In the genomic region with DNA sequence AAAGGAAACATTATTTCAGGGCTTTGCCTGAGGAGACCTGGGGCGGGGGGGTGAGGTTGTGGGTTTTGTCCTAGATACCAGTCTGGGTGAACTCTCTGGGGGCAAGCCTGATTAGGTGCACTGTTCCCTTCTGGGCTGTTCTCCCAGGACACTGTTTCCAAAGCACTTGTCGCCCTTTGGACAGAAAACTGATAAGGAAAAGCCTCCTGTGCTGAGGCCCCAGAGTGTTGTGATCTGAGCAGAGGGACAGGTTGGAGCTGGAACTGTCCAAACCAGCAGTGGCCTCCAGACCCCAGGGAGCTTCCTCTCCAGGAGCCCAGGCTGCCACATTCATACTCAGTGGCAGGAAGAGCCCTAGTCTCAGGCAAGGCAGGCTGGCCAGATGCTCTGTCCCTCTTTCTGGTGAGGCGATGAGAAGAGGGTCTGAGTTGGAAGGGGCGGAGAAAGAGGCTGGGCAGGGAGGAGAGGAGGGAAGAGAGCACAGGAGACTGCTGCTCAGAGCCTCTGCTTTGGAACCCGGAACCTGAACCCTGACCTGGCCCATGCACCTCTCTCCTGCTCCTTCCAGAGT, we compare ENCODE assay signal across 8 cellular contexts. TPM values are rescaled to one million over a fixed set of nuclear protein-coding genes. Genes with fewer than 3 reads are reported as not detected.
DNase-seq lines count a peak whose midpoint lies in the region; TF ChIP-seq lines count a peak whose summit lies in the region.

No MANE protein-coding gene starts in this region.

- DNase-seq in EH (ENCODE audit: low read depth) (peak; percentile 57), cardiac muscle cell (ENCODE audit: low read depth in 1 of 2, low spot score in 1 of 2) (peak in 1 of 2 donors; percentile 53), neuronal stem cell (ENCODE audit: low spot score) (no peak), pons (ENCODE audit: low spot score) (no peak), COLO829 (ENCODE audit: low spot score) (no peak), HPDE6-E6E7 (ENCODE audit: extremely low spot score) (no peak), HAP-1 (ENCODE audit: low spot score in 2 of 2) (no peak)

- H4K91ac ChIP-seq in neuronal stem cell (ENCODE audit: low read depth, low read length, poor library complexity): no peak overlapping the region

- no peak overlapping the region for H2AK5ac ChIP-seq in neuronal stem cell (ENCODE audit: low read depth, low read length)

- no peak overlapping the region for H2BK5ac ChIP-seq in neuronal stem cell (ENCODE audit: low read length)

- H3K18ac ChIP-seq in neuronal stem cell (ENCODE audit: low read length): no peak overlapping the region

- H3K9ac ChIP-seq in OCI-LY3 (ENCODE audit: low read length): no peak overlapping the region; the same call in 1 of the 2 replicates
- peak overlapping the region; percentile 15 for H3K9ac ChIP-seq in neuronal stem cell (ENCODE audit: low read depth, low read length, poor library complexity)

- no peak overlapping the region for H3K4ac ChIP-seq in neuronal stem cell (ENCODE audit: low read length)

- no peak overlapping the region for H3K23ac ChIP-seq in neuronal stem cell (ENCODE audit: low read depth, low read length, poor library complexity)

- H4K8ac ChIP-seq in neuronal stem cell (ENCODE audit: low read depth, low read length): no peak overlapping the region

- H4K20me1 ChIP-seq in OCI-LY3 (ENCODE audit: insufficient read depth, low read length): no peaks in the 10 kb centered on the region

- no peaks in the 10 kb centered on the region for H3K79me1 ChIP-seq in neuronal stem cell (ENCODE audit: low read depth, low read length)

- no peak overlapping the region for H2BK120ac ChIP-seq in neuronal stem cell (ENCODE audit: low read depth, low read length)

- in situ Hi-C loops in HAP-1 (cut with MboI; ENCODE audit: low sequenced_read_pairs): no loop called here

- no peak overlapping the region for H3K14ac ChIP-seq in neuronal stem cell (ENCODE audit: low read length)

- H3K79me2 ChIP-seq in OCI-LY3 (ENCODE audit: low read length): no peaks in the 10 kb centered on the region

- H3K27me3 ChIP-seq in OCI-LY3 (ENCODE audit: low read depth, low read length) (peaks cover 18% of the 10 kb centered on the region), cardiac muscle cell (peaks cover 28% of the 10 kb centered on the region), neuronal stem cell (ENCODE audit: control insufficient read depth in 3 of 3, insufficient read depth in 3 of 3, low read depth in 1 of 3, low read length in 3 of 3) (peaks cover 0 to 21% (median 0%) of the 10 kb centered on the region in 3 experiments), HAP-1 (ENCODE audit: low read depth) (peaks cover 50% of the 10 kb centered on the region)

- TF ChIP-seq CTCF in OCI-LY3 (IDR thresholded peaks at IDR 0.05; ENCODE audit: low read depth, low read length) (no peak), cardiac muscle cell (IDR thresholded peaks at IDR 0.05; ENCODE audit: low read depth, low read length) (no peak)

- H3K4me3 ChIP-seq in OCI-LY3 (ENCODE audit: low read length): peak overlapping the region; percentile 73
- peak overlapping the region; percentile 67 for H3K4me3 ChIP-seq in cardiac muscle cell
- H3K4me3 ChIP-seq in neuronal stem cell (ENCODE audit: low read length in 2 of 2): peak overlapping the region in 1 of 2 donors; percentile 93
- no peak overlapping the region for H3K4me3 ChIP-seq in HAP-1

- H2BK15ac ChIP-seq in neuronal stem cell (ENCODE audit: low read length): no peak overlapping the region

- H3K9me3 ChIP-seq in OCI-LY3 (ENCODE audit: insufficient read depth, low read length) (no peaks in the 10 kb centered on the region), cardiac muscle cell (ENCODE audit: low read depth) (no peaks in the 10 kb centered on the region), neuronal stem cell (replicated peaks in 1 of 2; ENCODE audit: control insufficient read depth in 2 of 2, insufficient read depth in 1 of 2, low read depth in 1 of 2, low read length in 2 of 2) (no peaks in the 10 kb centered on the region), HAP-1 (no peaks in the 10 kb centered on the region)

- H3K36me3 ChIP-seq in OCI-LY3 (replicated peaks; ENCODE audit: low read depth, low read length) (no peaks in the 10 kb centered on the region), cardiac muscle cell (no peaks in the 10 kb centered on the region), neuronal stem cell (replicated peaks in 1 of 2; ENCODE audit: control insufficient read depth in 2 of 2, insufficient read depth in 2 of 2, low read length in 2 of 2) (peaks cover 0 to 11% of the 10 kb centered on the region in 2 donors), HAP-1 (replicated peaks) (no peaks in the 10 kb centered on the region)

- H3K4me2 ChIP-seq in OCI-LY3 (ENCODE audit: low read length) (peak overlapping the region; percentile 87), neuronal stem cell (ENCODE audit: insufficient read depth, low read length, poor library complexity, severe bottlenecking) (peak overlapping the region; percentile 97)

- H3K27ac ChIP-seq in OCI-LY3 (ENCODE audit: low read length): no peak overlapping the region
- H3K27ac ChIP-seq in cardiac muscle cell: no peak overlapping the region
- H3K27ac ChIP-seq in neuronal stem cell (replicated peaks; ENCODE audit: low read length): no peak overlapping the region

- H2AFZ ChIP-seq in OCI-LY3 (ENCODE audit: low read depth, low read length) (no peak overlapping the region), neuronal stem cell (ENCODE audit: low read length) (peak overlapping the region; percentile 97)

- H3K4me1 ChIP-seq in OCI-LY3 (ENCODE audit: low read length): peaks cover 19% of the 10 kb centered on the region
- H3K4me1 ChIP-seq in cardiac muscle cell (ENCODE audit: low read depth): peaks cover 14% of the 10 kb centered on the region
- peaks cover 14 to 25% of the 10 kb centered on the region in 2 donors for H3K4me1 ChIP-seq in neuronal stem cell (ENCODE audit: control insufficient read depth in 2 of 2, insufficient read depth in 1 of 2, low read depth in 1 of 2, low read length in 2 of 2)
- no peaks in the 10 kb centered on the region for H3K4me1 ChIP-seq in HAP-1

- H2BK12ac ChIP-seq in neuronal stem cell (ENCODE audit: low read length): no peak overlapping the region

- WGBS in neuronal stem cell (ENCODE audit: extremely low coverage in 2 of 2, insufficient read length in 2 of 2, insufficient replicate concordance in 1 of 2), 2 donors: no CpG with 5 or more reads among the region's 5 CpGs

RNA-seq across cellular contexts. Expression of gene GALNT16, which starts 1.9 kb away (rescaled TPM):
- 5.8 and 15.2 TPM in 2 replicates for total RNA-seq in cardiac muscle cell
- 3.4 and 7.7 TPM in 2 replicates for polyA plus RNA-seq in cardiac muscle cell
- 17.1 TPM for polyA plus RNA-seq in neuronal stem cell (2013, experiment 1 of 2)
- 17.4 TPM for polyA plus RNA-seq in neuronal stem cell (2013, experiment 2 of 2)
